ENCODE assay signal across 1 cellular context in genomic region chr7:1742555-1743303, GRCh38.
A peak's percentile ranks its signal among the peaks of the same experiment; 100 is the strongest.
TF ChIP-seq lines count a peak whose summit lies in the region.

No MANE protein-coding gene starts in this region.

TF ChIP-seq in HepG2, 621 proteins besides CTCF, POLR2A, EP300 and RAD21 (continued from another document):
- TF ChIP-seq ZNF687 (CRISPR knock-in tag; IDR thresholded peaks at IDR 0.05): peak; percentile 14; the same call in 1 of the 2 replicates
